In the genomic region with DNA sequence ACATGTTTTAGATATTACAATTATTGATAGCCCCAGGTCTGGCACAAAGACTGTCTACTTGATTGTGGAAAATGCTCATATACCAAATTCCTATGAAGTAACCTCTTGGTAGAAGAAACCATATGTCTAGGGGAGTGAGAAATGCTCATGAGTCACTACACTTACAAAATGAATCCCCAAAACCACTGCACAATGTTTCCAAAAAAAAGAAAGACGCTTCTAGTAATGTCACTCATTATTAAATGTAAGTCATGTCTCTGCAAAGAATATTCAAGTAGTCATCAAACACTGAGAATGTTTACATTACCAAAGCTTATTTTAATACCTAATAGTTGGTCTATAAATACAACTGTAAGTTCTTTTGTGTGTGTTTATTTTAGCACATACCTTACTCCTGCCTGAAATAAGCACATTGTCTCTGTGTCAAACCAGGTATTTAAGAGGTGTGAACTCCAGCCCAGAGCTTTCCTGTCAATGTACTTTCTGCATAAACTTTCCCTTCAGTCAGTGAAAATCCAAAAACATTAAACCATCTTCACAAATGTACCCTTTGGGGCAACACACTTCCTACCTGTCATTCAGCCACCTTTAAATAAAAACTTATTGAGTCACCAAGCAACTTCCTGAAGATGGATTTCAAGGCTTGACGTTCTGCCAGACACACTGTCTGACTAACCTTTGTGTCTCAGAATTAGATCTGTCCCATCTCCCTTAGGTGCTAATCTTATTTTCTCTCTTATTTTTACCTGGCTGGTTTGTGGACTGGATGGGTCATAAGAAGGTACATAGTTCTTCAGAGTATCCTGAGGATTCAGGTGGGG, we compare ENCODE assay signal across 16 cellular contexts.
DNase-seq lines count a peak whose midpoint lies in the region; FAIRE-seq and TF ChIP-seq lines count a peak whose summit lies in the region.
"Had no signal": no experiment of that assay in that cellular context is flagged by ENCODE, and none has a peak within 500 bp of the region (broad histone marks: within the 10 kb centered on the region; RNA-seq: fewer than 3 reads in every experiment).

No MANE protein-coding gene starts in this region.

- no peak overlapping the region for H3K23ac ChIP-seq in mesenchymal stem cell (ENCODE audit: low read length in 2 of 2)

- TF ChIP-seq RAD21 in SK-N-SH (IDR thresholded peaks at IDR 0.05; ENCODE audit: low read length), result no peak

- peaks cover 3% of the 10 kb centered on the region for H3K27me3 Mint-ChIP-seq in endothelial cell (ENCODE audit: unreplicated experiment)
- H3K27me3 Mint-ChIP-seq: stimulated activated naive CD8-positive, alpha-beta T cell treated with anti-CD3 and anti-CD28 coated beads, Interleukin-15, amount 100 ng/mL, for 72 hours had no signal

- peak overlapping the region; percentile 51 for H3K4me3 Mint-ChIP-seq in endothelial cell (ENCODE audit: unreplicated experiment)
- H3K4me3 Mint-ChIP-seq: activated T-cell treated with anti-CD3 and anti-CD28 coated beads, Interleukin-2, amount 50 U/mL, for 4 hours; stimulated activated naive CD8-positive, alpha-beta T cell treated with anti-CD3 and anti-CD28 coated beads, Interleukin-15, amount 100 ng/mL, for 72 hours had no signal

- no peaks in the 10 kb centered on the region for H3K79me2 ChIP-seq in SK-N-SH (ENCODE audit: insufficient read depth)

- H3K4me1 ChIP-seq in SK-N-SH (ENCODE audit: control insufficient read depth in 1 of 2, insufficient read depth in 2 of 2, low read depth in 1 of 2, low read length in 1 of 2) (peaks cover 0 to 8% of the 10 kb centered on the region in 2 experiments; a peak in 1 of 4 replicates), mesenchymal stem cell (ENCODE audit: control insufficient read depth, insufficient read depth, low read depth, low read length) (no peaks in the 10 kb centered on the region)
- H3K4me1 ChIP-seq: uterus had no signal

- H3K4ac ChIP-seq in mesenchymal stem cell (ENCODE audit: low read depth in 1 of 2, low read length in 2 of 2), result no peak overlapping the region

- CTCF ChIA-PET in SK-N-SH (lab: Yijun Ruan, JAX), result interaction anchor here (1.0 kb wide), 1 partner anchor 14 kb away, joined by 3 read pairs; no protein-coding TSS in a partner anchor

- H3K9ac ChIP-seq in SK-N-SH (no peak overlapping the region), mesenchymal stem cell (ENCODE audit: low read length) (no peak overlapping the region)

- H2BK5ac ChIP-seq in mesenchymal stem cell (ENCODE audit: low read depth, low read length, poor library complexity, severe bottlenecking), result no peak overlapping the region

- no peaks in the 10 kb centered on the region for H3K9me2 ChIP-seq in SK-N-SH

- H2BK12ac ChIP-seq in mesenchymal stem cell (ENCODE audit: low read length in 2 of 2), result no peak overlapping the region

- 61% methylated on average over 2 of the region's 2 CpGs for WGBS in SK-N-SH (ENCODE audit: low lambda C conversion rate)
- 80% methylated on average over 1 of the region's 2 CpGs for WGBS in mesenchymal stem cell

- H3K9me3 ChIP-seq in SK-N-SH (no peaks in the 10 kb centered on the region), mesenchymal stem cell (ENCODE audit: control insufficient read depth, low read length) (no peaks in the 10 kb centered on the region)
- H3K9me3 ChIP-seq: uterus had no signal

- H3K27me3 ChIP-seq in SK-N-SH (ENCODE audit: insufficient read depth) (no peaks in the 10 kb centered on the region), mesenchymal stem cell (ENCODE audit: control insufficient read depth in 1 of 2, insufficient read depth in 1 of 2, low read length in 2 of 2) (no peaks in the 10 kb centered on the region)
- H3K27me3 ChIP-seq: uterus had no signal

- no peak for FAIRE-seq in GM19239 (lab: Jason Lieb, UNC)
- FAIRE-seq: HTR-8/SVneo, small intestine had no signal

- H2AK5ac ChIP-seq in mesenchymal stem cell (ENCODE audit: low read length, severe bottlenecking), result no peak overlapping the region

- peaks cover 26% of the 10 kb centered on the region for H3K36me3 Mint-ChIP-seq in endothelial cell (ENCODE audit: low read depth, unreplicated experiment)

- no peak overlapping the region for H3K4me3 ChIP-seq in SK-N-SH (ENCODE audit: low read depth in 2 of 2, low read length in 1 of 2)
- H3K4me3 ChIP-seq in mesenchymal stem cell (ENCODE audit: insufficient read depth in 1 of 2, low read depth in 1 of 2, low read length in 2 of 2), result no peak overlapping the region
- H3K4me3 ChIP-seq: uterus had no signal

- H3K4me1 Mint-ChIP-seq in endothelial cell (ENCODE audit: unreplicated experiment), result peaks cover 7% of the 10 kb centered on the region
- H3K4me1 Mint-ChIP-seq: stimulated activated naive CD8-positive, alpha-beta T cell treated with anti-CD3 and anti-CD28 coated beads, Interleukin-15, amount 100 ng/mL, for 72 hours had no signal

- no peaks in the 10 kb centered on the region for H4K20me1 ChIP-seq in SK-N-SH (ENCODE audit: insufficient read depth)

- no peak overlapping the region for H2BK15ac ChIP-seq in mesenchymal stem cell (ENCODE audit: low read depth, poor library complexity, severe bottlenecking)

- TF ChIP-seq EP300 in SK-N-SH (IDR thresholded peaks at IDR 0.05; ENCODE audit: borderline replicate concordance in 1 of 2, low read depth in 1 of 2, low read length in 1 of 2), result no peak

- H3K27ac ChIP-seq in SK-N-SH (ENCODE audit: low read depth in 2 of 2, low read length in 1 of 2) (peak overlapping the region in 1 of 2 experiments; percentile 3; a peak in 2 of 4 replicates), mesenchymal stem cell (ENCODE audit: low read length, poor library complexity, severe bottlenecking) (no peak overlapping the region)
- H3K27ac ChIP-seq: uterus had no signal

- H4K8ac ChIP-seq in mesenchymal stem cell (ENCODE audit: low read length), result no peak overlapping the region

- no peak overlapping the region for H3K14ac ChIP-seq in mesenchymal stem cell (ENCODE audit: low read length in 2 of 2)

- POLR2A ChIA-PET in SK-N-SH (lab: Yijun Ruan, JAX), result no interaction called here

- peaks cover 5% of the 10 kb centered on the region for H3F3A ChIP-seq in SK-N-SH (replicated peaks; ENCODE audit: insufficient read depth)

- H3K79me1 ChIP-seq in mesenchymal stem cell (replicated peaks; ENCODE audit: low read length, poor library complexity, severe bottlenecking), result no peaks in the 10 kb centered on the region

- no peak overlapping the region for H4K91ac ChIP-seq in mesenchymal stem cell (ENCODE audit: low read length)

- H3K4me2 ChIP-seq in SK-N-SH, result no peak overlapping the region
- no peak overlapping the region for H3K4me2 ChIP-seq in mesenchymal stem cell (ENCODE audit: low read length, poor library complexity, severe bottlenecking)

- TF ChIP-seq CTCF in SK-N-SH (IDR thresholded peaks at IDR 0.05) (no peak), endothelial cell (IDR thresholded peaks at IDR 0.05; ENCODE audit: unreplicated experiment) (no peak), GM10266 (IDR thresholded peaks at IDR 0.05; ENCODE audit: control insufficient read depth, insufficient read depth, low read depth, missing control alignments) (no peak)

- H3K36me3 ChIP-seq in SK-N-SH (replicated peaks in 1 of 2; ENCODE audit: control insufficient read depth in 1 of 2, insufficient read depth in 2 of 2, low read length in 1 of 2) (peaks cover 67 to 75% of the 10 kb centered on the region in 2 experiments), mesenchymal stem cell (ENCODE audit: control insufficient read depth in 1 of 2, insufficient read depth in 2 of 2, low read depth in 1 of 2, low read length in 2 of 2) (peaks cover 9 to 71% of the 10 kb centered on the region in 2 experiments)
- H3K36me3 ChIP-seq: uterus had no signal

- DNase-seq in GM03348 (ENCODE audit: low spot score) (peak; percentile 27), SK-N-SH (no peak), endothelial cell (ENCODE audit: low spot score) (no peak), mesenchymal stem cell (peak; percentile 33), GM19239 (ENCODE audit: insufficient read length, low spot score) (no peak), GM10266 (ENCODE audit: extremely low spot score) (no peak), H4 (ENCODE audit: low spot score) (no peak)
- DNase-seq in stimulated activated CD4-positive, alpha-beta T cell treated with anti-CD3 and anti-CD28 coated beads, Interleukin-4, amount 100 ng/mL, for 4 hours, result no peak
- DNase-seq: activated CD4-positive, alpha-beta T cell treated with anti-CD3 and anti-CD28 coated beads, Interleukin-2, amount 50 U/mL, for 48 hours; activated T-cell treated with anti-CD3 and anti-CD28 coated beads, Interleukin-2, amount 50 U/mL, for 4 hours; NCI-H2029 treated with DMSO at 0.1 percent for 48 hours; NCI-H524 treated with DMSO at 0.1 percent for 48 hours; small intestine; stimulated activated naive CD8-positive, alpha-beta T cell treated with anti-CD3 and anti-CD28 coated beads, Interleukin-15, amount 100 ng/mL, for 72 hours; uterus had no signal

- no peaks in the 10 kb centered on the region for H3K9me3 Mint-ChIP-seq in endothelial cell (ENCODE audit: unreplicated experiment)
- H3K9me3 Mint-ChIP-seq: activated T-cell treated with anti-CD3 and anti-CD28 coated beads, Interleukin-2, amount 50 U/mL, for 4 hours had no signal

- H3K27ac Mint-ChIP-seq in endothelial cell (ENCODE audit: unreplicated experiment), result peak overlapping the region; percentile 25
- H3K27ac Mint-ChIP-seq: stimulated activated naive CD8-positive, alpha-beta T cell treated with anti-CD3 and anti-CD28 coated beads, Interleukin-15, amount 100 ng/mL, for 72 hours had no signal

- no peak overlapping the region for H3K18ac ChIP-seq in mesenchymal stem cell (ENCODE audit: low read depth in 1 of 2, low read length in 2 of 2)

- no peak overlapping the region for H2AFZ ChIP-seq in SK-N-SH (ENCODE audit: low read depth)
- no peak overlapping the region for H2AFZ ChIP-seq in mesenchymal stem cell (ENCODE audit: low read depth, low read length)

- H2BK120ac ChIP-seq in mesenchymal stem cell (ENCODE audit: low read depth, low read length), result no peak overlapping the region

TF ChIP-seq in SK-N-SH, 30 proteins besides CTCF, POLR2A, EP300 and RAD21 (continues in another document):
- TF ChIP-seq CHD2 (IDR thresholded peaks at IDR 0.05; ENCODE audit: low read length, partially characterized antibody) (no peak), EZH2phosphoT487 (IDR thresholded peaks at IDR 0.05; ENCODE audit: borderline replicate concordance, low read depth) (no peak), FOSL2 (IDR thresholded peaks at IDR 0.05; ENCODE audit: borderline replicate concordance, low read depth) (peak; percentile 15; the same call in 1 of the 2 replicates)

Comparison
In these comparisons a context has a peak if more than half of its experiments do, and no peak if none do; other contexts are left out.
1. DNase-seq: peak in GM03348 (single experiment) and mesenchymal stem cell (single experiment); none in SK-N-SH (single experiment), endothelial cell (single experiment), stimulated activated CD4-positive, alpha-beta T cell treated with anti-CD3 and anti-CD28 coated beads, Interleukin-4, amount 100 ng/mL, for 4 hours (0 of 2), GM19239 (single experiment), GM10266 (single experiment) and H4 (single experiment).